8 cellular contexts compared by ENCODE assay signal in genomic region chr2:178477443-178478099, GRCh38. TPM values are rescaled to one million over a fixed set of nuclear protein-coding genes. Genes with fewer than 3 reads are reported as not detected.
DNase-seq lines count a peak whose midpoint lies in the region; ATAC-seq and TF ChIP-seq lines count a peak whose summit lies in the region.

No MANE protein-coding gene starts in this region.

- no peaks in the 10 kb centered on the region for H3K36me3 ChIP-seq in stomach

- H3K27me3 Mint-ChIP-seq in glutamatergic neuron (ENCODE audit: unreplicated experiment) = peaks cover 13% of the 10 kb centered on the region

- H3K4me1 Mint-ChIP-seq in glutamatergic neuron (ENCODE audit: low read depth, unreplicated experiment) = peaks cover 14% of the 10 kb centered on the region

- H3K27ac Mint-ChIP-seq in glutamatergic neuron (ENCODE audit: unreplicated experiment) = peak overlapping the region; percentile 100

- H3K4me3 ChIP-seq in stomach = peak overlapping the region; percentile 56 to 69 (median 62)

- H3K9me3 ChIP-seq in stomach = no peaks in the 10 kb centered on the region

- peak overlapping the region; percentile 95 for H3K4me3 Mint-ChIP-seq in glutamatergic neuron (ENCODE audit: unreplicated experiment)

- no peak for TF ChIP-seq POLR2A in stomach (IDR thresholded peaks at IDR 0.05)

- ATAC-seq in GM21717 (IDR thresholded peaks at IDR 0.05; ENCODE audit: unreplicated experiment) = no peak
- ATAC-seq in HG02973 (IDR thresholded peaks at IDR 0.05; ENCODE audit: unreplicated experiment) = no peak

- DNase-seq in NCI-H510A treated with DMSO at 0.1 percent for 48 hours (lab: John Stamatoyannopoulos, UW) = peak; percentile 73
- no peak for DNase-seq in NCI-H510A (lab: John Stamatoyannopoulos, UW)
- DNase-seq in SK-N-DZ (ENCODE audit: low spot score) = peak; percentile 56
- DNase-seq in glutamatergic neuron = no peak
- DNase-seq in stomach = no peak
- no peak for DNase-seq in NCI-H1436 treated with DMSO at 0.1 percent for 48 hours (lab: John Stamatoyannopoulos, UW)

- peaks cover 29 to 47% (median 40%) of the 10 kb centered on the region in 4 donors for H3K4me1 ChIP-seq in stomach

- 5 to 15% (median 8%) methylated on average over 3 of the region's 3 CpGs for WGBS in stomach, 5 donors

- no peak for TF ChIP-seq EP300 in stomach (IDR thresholded peaks at IDR 0.05)

- H3K36me3 Mint-ChIP-seq in glutamatergic neuron (ENCODE audit: unreplicated experiment) = no peaks in the 10 kb centered on the region

- H3K27ac ChIP-seq in stomach = peak overlapping the region in 4 of 5 donors; percentile 92 to 97 (median 96)

- H3K27me3 ChIP-seq in stomach = no peaks in the 10 kb centered on the region

- intact Hi-C loops in stomach (cut with DNase I; ENCODE audit: low total_unique reads) = no loop called here

- no peak for TF ChIP-seq CTCF in glutamatergic neuron (IDR thresholded peaks at IDR 0.05; ENCODE audit: partially characterized antibody, unreplicated experiment)
- no peak for TF ChIP-seq CTCF in stomach (IDR thresholded peaks at IDR 0.05)

- peaks cover 5% of the 10 kb centered on the region for H3K9me3 Mint-ChIP-seq in glutamatergic neuron (ENCODE audit: unreplicated experiment)

RNA-seq across cellular contexts. Expression of gene FKBP7, which starts 0.8 kb away (rescaled TPM):
- polyA plus RNA-seq in SK-N-DZ (2014; cell fraction: cytosol; rRNA removed) = 39.7 and 47.6 TPM in 2 replicates
- 28.8 and 29.2 TPM in 2 replicates for polyA plus RNA-seq in SK-N-DZ (2014; cell fraction: nucleus; rRNA removed)
- total RNA-seq in glutamatergic neuron (ENCODE audit: unreplicated experiment) (21.2 TPM), stomach (10 to 100 TPM in 1 of 5 donors, 1 to 10 TPM in 3, under 1 TPM in 1; 0.87 to 31.4 (median 4.9) TPM)
- polyA plus RNA-seq in stomach = 1 to 10 TPM; 4.4 to 6.4 (median 4.4) TPM

RNA-seq across cellular contexts. Expression of gene PLEKHA3, which starts 2.7 kb away (rescaled TPM):
- polyA plus RNA-seq in SK-N-DZ (2014; cell fraction: cytosol; rRNA removed) = 10.2 and 12.0 TPM in 2 replicates
- 2.3 and 3.6 TPM in 2 replicates for polyA plus RNA-seq in SK-N-DZ (2014; cell fraction: nucleus; rRNA removed)
- total RNA-seq in glutamatergic neuron (ENCODE audit: unreplicated experiment) (26.3 TPM), stomach (10 to 100 TPM in 3 of 5 donors, 1 to 10 TPM in 2; 1.7 to 36.2 (median 11.6) TPM)
- 1 to 10 TPM; 1.9 to 3.8 (median 3.5) TPM for polyA plus RNA-seq in stomach

RNA-seq across cellular contexts. Expression of gene PJVK, which starts 26.4 kb away (rescaled TPM):
- polyA plus RNA-seq in SK-N-DZ (2014; cell fraction: cytosol; rRNA removed) = 1.4 and 4.2 TPM in 2 replicates
- 11.8 and 17.5 TPM in 2 replicates for polyA plus RNA-seq in SK-N-DZ (2014; cell fraction: nucleus; rRNA removed)
- total RNA-seq in glutamatergic neuron (ENCODE audit: unreplicated experiment) (2.0 TPM), stomach (1 to 10 TPM in 2 of 5 donors, under 1 TPM in 1, not detected in 2; 0.72 to 8.8 (median 2.2) TPM)
- polyA plus RNA-seq in stomach = 1 to 10 TPM; 1.4 to 5.3 (median 3.8) TPM

RNA-seq across cellular contexts. Expression of gene PRKRA, which starts 26.6 kb away (rescaled TPM):
- 87.2 and 89.8 TPM in 2 replicates for polyA plus RNA-seq in SK-N-DZ (2014; cell fraction: cytosol; rRNA removed)
- 80.3 and 91.9 TPM in 2 replicates for polyA plus RNA-seq in SK-N-DZ (2014; cell fraction: nucleus; rRNA removed)
- total RNA-seq in glutamatergic neuron (ENCODE audit: unreplicated experiment) (86.6 TPM), stomach (100 to 1,000 TPM in 2 of 5 donors, 10 to 100 TPM in 3; 59.7 to 145 (median 77.6) TPM)
- 10 to 100 TPM; 30.6 to 38.0 (median 34.0) TPM for polyA plus RNA-seq in stomach

Comparison
In these comparisons a context has a peak if more than half of its experiments do, and no peak if none do; other contexts are left out.
1. DNase-seq: peak in NCI-H510A treated with DMSO at 0.1 percent for 48 hours (single experiment) and SK-N-DZ (single experiment); none in NCI-H510A (single experiment), glutamatergic neuron (single experiment), stomach (single experiment) and NCI-H1436 treated with DMSO at 0.1 percent for 48 hours (single experiment).